Comparison of ENCODE assay signal across 6 cellular contexts in genomic region chr5:171128136-171128535, GRCh38.
"Had no signal": no experiment of that assay in that cellular context is flagged by ENCODE, and none has a peak within 500 bp of the region (broad histone marks: within the 10 kb centered on the region; RNA-seq: fewer than 3 reads in every experiment).

No MANE protein-coding gene starts in this region.

- H3K36me3 Mint-ChIP-seq: IgD-negative memory B cell had no signal

- H3K4me1 Mint-ChIP-seq: IgD-negative memory B cell had no signal

- H3K27ac Mint-ChIP-seq: IgD-negative memory B cell had no signal

- DNase-seq: KBM-7, KG1 had no signal

- H3K27ac ChIP-seq: HL-60 had no signal

- H3K4me3 Mint-ChIP-seq: IgD-negative memory B cell had no signal

- ATAC-seq: HepG2, K562 had no signal

- H3K4me3 ChIP-seq: K562 had no signal
